Comparison of ENCODE assay signal across 20 cellular contexts in genomic region chr2:215418064-215418963, GRCh38. TPM values are rescaled to one million over a fixed set of nuclear protein-coding genes. Genes with fewer than 3 reads are reported as not detected.
DNase-seq lines count a peak whose midpoint lies in the region; ATAC-seq and TF ChIP-seq lines count a peak whose summit lies in the region.
"Had no signal": no experiment of that assay in that cellular context is flagged by ENCODE, and none has a peak within 500 bp of the region (broad histone marks: within the 10 kb centered on the region; RNA-seq: fewer than 3 reads in every experiment).

No MANE protein-coding gene starts in this region.

- H3K4me2 ChIP-seq in mesenchymal stem cell (ENCODE audit: low read length, poor library complexity, severe bottlenecking) = peak overlapping the region; percentile 47
- H3K4me2 ChIP-seq: GM23338 had no signal

- peaks cover 48% of the 10 kb centered on the region for H3K36me3 Mint-ChIP-seq in WTC11
- no peaks in the 10 kb centered on the region for H3K36me3 Mint-ChIP-seq in activated T-cell treated with anti-CD3 and anti-CD28 coated beads, Interleukin-2, amount 50 U/mL, for 72 hours (ENCODE audit: insufficient read depth in 2 of 2)

- H3K18ac ChIP-seq in mesenchymal stem cell (ENCODE audit: low read depth in 1 of 2, low read length in 2 of 2) = no peak overlapping the region

- H3K27me3 ChIP-seq in mesenchymal stem cell (ENCODE audit: control insufficient read depth in 1 of 2, insufficient read depth in 1 of 2, low read length in 2 of 2) (no peaks in the 10 kb centered on the region), tibial artery (no peaks in the 10 kb centered on the region)
- H3K27me3 ChIP-seq: colonic mucosa had no signal

- H2AFZ ChIP-seq in mesenchymal stem cell (ENCODE audit: low read depth, low read length) = no peak overlapping the region
- H2AFZ ChIP-seq: GM23338 had no signal

- H3K4me3 Mint-ChIP-seq in WTC11 = no peak overlapping the region
- no peak overlapping the region for H3K4me3 Mint-ChIP-seq in activated T-cell treated with anti-CD3 and anti-CD28 coated beads, Interleukin-2, amount 50 U/mL, for 72 hours
- H3K4me3 Mint-ChIP-seq: GM23338 had no signal

- 97% methylated on average over 2 of the region's 3 CpGs for WGBS in mesenchymal stem cell

- H2BK15ac ChIP-seq in mesenchymal stem cell (ENCODE audit: low read depth, poor library complexity, severe bottlenecking) = no peak overlapping the region

- H2BK120ac ChIP-seq in mesenchymal stem cell (ENCODE audit: low read depth, low read length) = no peak overlapping the region

- no peak for TF ChIP-seq CTCF in WTC11 (IDR thresholded peaks at IDR 0.05)
- TF ChIP-seq CTCF in tibial artery (IDR thresholded peaks at IDR 0.05) = no peak

- no peak overlapping the region for H4K91ac ChIP-seq in mesenchymal stem cell (ENCODE audit: low read length)

- H3K36me3 ChIP-seq in mesenchymal stem cell (ENCODE audit: control insufficient read depth in 1 of 2, insufficient read depth in 2 of 2, low read depth in 1 of 2, low read length in 2 of 2) (peaks cover 18 to 100% of the 10 kb centered on the region in 2 experiments), tibial artery (peaks cover 45 to 79% (median 75%) of the 10 kb centered on the region in 3 donors)
- H3K36me3 ChIP-seq: colonic mucosa, WERI-Rb-1 had no signal

- intact Hi-C loops in tibial artery (cut with DNase I; ENCODE audit: low total_unique reads) = no loop called here

- H3K4me3 ChIP-seq in mesenchymal stem cell (ENCODE audit: insufficient read depth in 1 of 2, low read depth in 1 of 2, low read length in 2 of 2) = peak overlapping the region in 1 of 2 experiments; percentile 46
- H3K4me3 ChIP-seq in tibial artery = no peak overlapping the region
- H3K4me3 ChIP-seq: colonic mucosa, GM23338 had no signal

- peaks cover 3% of the 10 kb centered on the region; the same call in 1 of the 2 replicates for H3K4me1 Mint-ChIP-seq in WTC11
- H3K4me1 Mint-ChIP-seq in activated T-cell treated with anti-CD3 and anti-CD28 coated beads, Interleukin-2, amount 50 U/mL, for 72 hours (ENCODE audit: low read depth) = no peaks in the 10 kb centered on the region

- no peaks in the 10 kb centered on the region for H3K79me1 ChIP-seq in mesenchymal stem cell (replicated peaks; ENCODE audit: low read length, poor library complexity, severe bottlenecking)

- CTCF ChIA-PET in WTC11 (lab: Charles Lee) = no interaction called here

- DNase-seq in WTC11 (ENCODE audit: low spot score) (no peak), fibroblast of gingiva (ENCODE audit: low read depth) (peak; percentile 43), mesenchymal stem cell (no peak), tibial artery (no peak)
- DNase-seq in activated T-cell treated with anti-CD3 and anti-CD28 coated beads, Interleukin-2, amount 50 U/mL, for 72 hours = no peak
- DNase-seq: activated CD4-positive, alpha-beta T cell treated with anti-CD3 and anti-CD28 coated beads, Interleukin-2, amount 50 U/mL, for 4 hours; activated gamma-delta T cell treated with Interleukin-2 at 50 U/mL for 16 hours; aorta; Calu3; colonic mucosa; kidney glomerular epithelial cell; NCI-H1105 treated with DMSO at 0.1 percent for 48 hours; NCI-H524 treated with DMSO at 0.1 percent for 48 hours; retina; SHP77; stimulated activated CD4-positive, alpha-beta T cell treated with anti-CD3 and anti-CD28 coated beads, Interleukin-15, amount 100 ng/mL, for 24 hours; WERI-Rb-1 had no signal

- H3K27me3 Mint-ChIP-seq in WTC11 (ENCODE audit: low read depth) = no peaks in the 10 kb centered on the region
- H3K27me3 Mint-ChIP-seq in activated T-cell treated with anti-CD3 and anti-CD28 coated beads, Interleukin-2, amount 50 U/mL, for 72 hours (ENCODE audit: low read depth) = peaks cover 47% of the 10 kb centered on the region

- H2BK12ac ChIP-seq in mesenchymal stem cell (ENCODE audit: low read length in 2 of 2) = no peak overlapping the region

- H3K4ac ChIP-seq in mesenchymal stem cell (ENCODE audit: low read depth in 1 of 2, low read length in 2 of 2) = no peak overlapping the region

- no peak for ATAC-seq in WTC11
- ATAC-seq in activated T-cell treated with anti-CD3 and anti-CD28 coated beads, Interleukin-2, amount 50 U/mL, for 72 hours (replicated peaks in 1 of 2) = no peak
- ATAC-seq in GM18873 (IDR thresholded peaks at IDR 0.05; ENCODE audit: low FRiP score, unreplicated experiment) = no peak
- no peak for ATAC-seq in GM18867 (IDR thresholded peaks at IDR 0.05; ENCODE audit: unreplicated experiment)
- ATAC-seq: GM23338 had no signal

- POLR2A ChIA-PET in WTC11 (lab: Charles Lee) = no interaction called here

- no peak overlapping the region for H3K23ac ChIP-seq in mesenchymal stem cell (ENCODE audit: low read length in 2 of 2)

- H4K8ac ChIP-seq in mesenchymal stem cell (ENCODE audit: low read length) = no peak overlapping the region

- no peaks in the 10 kb centered on the region for H3K9me3 Mint-ChIP-seq in WTC11
- H3K9me3 Mint-ChIP-seq in activated T-cell treated with anti-CD3 and anti-CD28 coated beads, Interleukin-2, amount 50 U/mL, for 72 hours = no peaks in the 10 kb centered on the region
- H3K9me3 Mint-ChIP-seq: GM23338 had no signal

- no peak overlapping the region for H3K27ac Mint-ChIP-seq in WTC11
- H3K27ac Mint-ChIP-seq in activated T-cell treated with anti-CD3 and anti-CD28 coated beads, Interleukin-2, amount 50 U/mL, for 72 hours = no peak overlapping the region
- H3K27ac Mint-ChIP-seq: GM23338 had no signal

- H3K27ac ChIP-seq in mesenchymal stem cell (ENCODE audit: low read length, poor library complexity, severe bottlenecking) (peak overlapping the region; percentile 72), tibial artery (peak overlapping the region; percentile 57 to 64)
- H3K27ac ChIP-seq: colonic mucosa, WERI-Rb-1 had no signal

- no peak overlapping the region for H2AK5ac ChIP-seq in mesenchymal stem cell (ENCODE audit: low read length, severe bottlenecking)

- H3K14ac ChIP-seq in mesenchymal stem cell (ENCODE audit: low read length in 2 of 2) = no peak overlapping the region

- no peak overlapping the region for H2BK5ac ChIP-seq in mesenchymal stem cell (ENCODE audit: low read depth, low read length, poor library complexity, severe bottlenecking)

- H3K9ac ChIP-seq in mesenchymal stem cell (ENCODE audit: low read length) = peak overlapping the region; percentile 83

- H3K4me1 ChIP-seq in mesenchymal stem cell (ENCODE audit: control insufficient read depth, insufficient read depth, low read depth, low read length) (peaks cover 8% of the 10 kb centered on the region), tibial artery (peaks cover 0 to 93% (median 9%) of the 10 kb centered on the region in 4 donors)
- H3K4me1 ChIP-seq: colonic mucosa had no signal

- H3K9me3 ChIP-seq in mesenchymal stem cell (ENCODE audit: control insufficient read depth, low read length) (no peaks in the 10 kb centered on the region), tibial artery (no peaks in the 10 kb centered on the region)
- H3K9me3 ChIP-seq: colonic mucosa had no signal

TF ChIP-seq in WTC11, 78 proteins besides CTCF, POLR2A, EP300 and RAD21:
- TF ChIP-seq GABPB1 (CRISPR knock-in tag; IDR thresholded peaks at IDR 0.05) (peak; percentile 80), RORB (CRISPR knock-in tag; IDR thresholded peaks at IDR 0.05) (0 out of 2 replicates have a peak, but pooled peaks have one; percentile 15), ZNF281 (CRISPR knock-in tag; IDR thresholded peaks at IDR 0.05) (no peak)

RNA-seq across cellular contexts. Expression of gene FN1, which starts 17.6 kb away (rescaled TPM):
- 102 to 115 TPM (median 111 TPM) in 3 replicates for total RNA-seq in WTC11 (2021)
- polyA plus RNA-seq in mesenchymal stem cell (2013, experiment 1 of 2) = 1,493 TPM
- polyA plus RNA-seq in mesenchymal stem cell (2013, experiment 2 of 2) = 1,327 TPM
- total RNA-seq in activated T-cell treated with anti-CD3 and anti-CD28 coated beads, Interleukin-2, amount 50 U/mL, for 72 hours = 1 to 10 TPM in 1 of 2 donors, under 1 TPM in 1; 0.60 to 1.2 TPM

Comparison
In these comparisons a context has a peak if more than half of its experiments do, and no peak if none do; other contexts are left out.
1. RNA of gene FN1, which starts 17.6 kb away (total RNA-seq): 102 to 115 TPM in WTC11; 0.60 to 1.2 TPM in activated T-cell treated with anti-CD3 and anti-CD28 coated beads, Interleukin-2, amount 50 U/mL, for 72 hours; every median in the first group is over 10 times any median in the second.